Comparison of ENCODE assay signal across 11 cellular contexts in the genomic region with DNA sequence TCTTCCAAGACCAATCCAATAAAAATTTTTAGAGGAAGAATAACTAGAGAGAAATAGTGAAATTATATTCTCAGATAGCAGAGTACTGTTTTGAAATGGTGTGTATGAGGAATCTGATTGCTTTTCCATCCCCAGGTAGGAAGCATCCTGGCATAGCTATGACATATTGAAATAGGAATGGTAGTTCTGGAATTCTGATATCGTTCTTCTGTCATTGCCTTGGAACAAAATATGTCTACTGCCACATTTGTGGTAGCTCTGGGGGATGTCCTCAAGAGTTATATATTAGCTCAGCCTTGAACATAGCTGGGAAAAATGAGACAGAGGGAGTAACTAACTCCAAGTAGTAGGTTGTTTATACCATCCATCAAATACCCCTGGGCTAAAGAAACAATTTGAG.
"Had no signal": no experiment of that assay in that cellular context is flagged by ENCODE, and none has a peak within 500 bp of the region (broad histone marks: within the 10 kb centered on the region; RNA-seq: fewer than 3 reads in every experiment).

No MANE protein-coding gene starts in this region.

- H3K4me3 ChIP-seq: GM23248, GM23338, HAP-1 had no signal

- H3K4me1 ChIP-seq: HAP-1 had no signal

- H3K9ac ChIP-seq: GM23248 had no signal

- ATAC-seq: GM23338, HCT116 had no signal

- DNase-seq: GM23248, GOT3, H7, H9, HCEC 1CT, HFFc6 had no signal

- H2AFZ ChIP-seq: GM23248, GM23338 had no signal

- H3K36me3 ChIP-seq: HAP-1 had no signal

- H3K4me2 ChIP-seq: GM23338 had no signal

- H3K9me3 ChIP-seq: HAP-1 had no signal

- FAIRE-seq: H1, H54 had no signal

- H3K27ac ChIP-seq: GM23248 had no signal
